ENCODE assay signal across 1 cellular context in genomic region chr16:11094838-11095565, GRCh38.
TF ChIP-seq lines count a peak whose summit lies in the region.

No MANE protein-coding gene starts in this region.

TF ChIP-seq in GM12878, 131 proteins besides CTCF, POLR2A, EP300 and RAD21 (continued from another document):
- peak; percentile 38; the same call in 1 of the 2 replicates for TF ChIP-seq MLLT1 (IDR thresholded peaks at IDR 0.05)
- 0 out of 2 replicates have a peak, but pooled peaks have one; percentile 23 for TF ChIP-seq JUNB (IDR thresholded peaks at IDR 0.05)
- TF ChIP-seq NFIC (IDR thresholded peaks at IDR 0.05; ENCODE audit: low read depth, low read length) = peak; percentile 67; the same call in 1 of the 2 replicates
- TF ChIP-seq TAF1 (IDR thresholded peaks at IDR 0.05; ENCODE audit: borderline replicate concordance, low read depth, low read length) = no peak
- no peak for TF ChIP-seq PAX5 (IDR thresholded peaks at IDR 0.05; ENCODE audit: borderline replicate concordance, low read depth, low read length)
- no peak for TF ChIP-seq DPF2 (IDR thresholded peaks at IDR 0.05)
- peak; percentile 34; the same call in 1 of the 2 replicates for TF ChIP-seq CREB1 (IDR thresholded peaks at IDR 0.05; ENCODE audit: low read depth)
- peak; percentile 88 for TF ChIP-seq ZBTB40 (IDR thresholded peaks at IDR 0.05; ENCODE audit: borderline replicate concordance)
- no peak for TF ChIP-seq ATF3 (IDR thresholded peaks at IDR 0.05; ENCODE audit: borderline replicate concordance, extremely low read depth, low read depth, low read length)
- peak; percentile 38 to 65; a peak in 2 of 4 replicates for TF ChIP-seq IKZF2 (IDR thresholded peaks at IDR 0.05)
- no peak for TF ChIP-seq RCOR1 (conservative IDR thresholded peaks at IDR 0.05; ENCODE audit: low read depth, low read length)
- no peak for TF ChIP-seq TCF12 (IDR thresholded peaks at IDR 0.05; ENCODE audit: low read depth, low read length)
- TF ChIP-seq MTA3 (IDR thresholded peaks at IDR 0.05; ENCODE audit: borderline replicate concordance, low read length) = no peak
- no peak for TF ChIP-seq SREBF2 (IDR thresholded peaks at IDR 0.05; ENCODE audit: low read length)
- TF ChIP-seq ZNF207 (IDR thresholded peaks at IDR 0.05; ENCODE audit: borderline replicate concordance) = no peak
- TF ChIP-seq MTA2 (IDR thresholded peaks at IDR 0.05; ENCODE audit: low read depth) = peak; percentile 55
- no peak for TF ChIP-seq NFYA (IDR thresholded peaks at IDR 0.05; ENCODE audit: borderline replicate concordance, low read depth, low read length)
- no peak for TF ChIP-seq SRF (IDR thresholded peaks at IDR 0.05; ENCODE audit: low read depth in 2 of 2, low read length in 2 of 2)
- TF ChIP-seq LARP7 (IDR thresholded peaks at IDR 0.05) = no peak
- TF ChIP-seq BACH1 (IDR thresholded peaks at IDR 0.05; ENCODE audit: borderline replicate concordance) = no peak
- TF ChIP-seq ATF7 (IDR thresholded peaks at IDR 0.05; ENCODE audit: low read depth) = peak; percentile 95
- peak; percentile 66; the same call in 1 of the 2 replicates for TF ChIP-seq ATF2 (IDR thresholded peaks at IDR 0.05; ENCODE audit: low read length)
- no peak for TF ChIP-seq HCFC1 (IDR thresholded peaks at IDR 0.05; ENCODE audit: low read length)
- no peak for TF ChIP-seq USF2 (IDR thresholded peaks at IDR 0.05; ENCODE audit: borderline replicate concordance, low read depth, low read length)
- no peak for TF ChIP-seq SMAD1 (IDR thresholded peaks at IDR 0.05; ENCODE audit: low read depth, partially characterized antibody)
- TF ChIP-seq NR2F1 (conservative IDR thresholded peaks at IDR 0.05) = peak; percentile 66; the same call in 1 of the 2 replicates
- peak; percentile 10 for TF ChIP-seq MEF2B (IDR thresholded peaks at IDR 0.05; ENCODE audit: partially characterized antibody, poor library complexity, severe bottlenecking)
- 0 out of 2 replicates have a peak, but pooled peaks have one; percentile 27 for TF ChIP-seq ZBTB4 (CRISPR knock-in tag; IDR thresholded peaks at IDR 0.05)
- 0 out of 2 replicates have a peak, but pooled peaks have one; percentile 42 for TF ChIP-seq PAX8 (IDR thresholded peaks at IDR 0.05)
- no peak for TF ChIP-seq CBX5 (IDR thresholded peaks at IDR 0.05; ENCODE audit: low read depth)
- TF ChIP-seq NFXL1 (IDR thresholded peaks at IDR 0.05; ENCODE audit: borderline replicate concordance) = no peak
- no peak for TF ChIP-seq CBX3 (IDR thresholded peaks at IDR 0.05; ENCODE audit: borderline replicate concordance, low read depth)
- no peak for TF ChIP-seq YY1 (IDR thresholded peaks at IDR 0.05; ENCODE audit: low read depth, low read length)
- TF ChIP-seq SKIL (IDR thresholded peaks at IDR 0.05; ENCODE audit: low read depth, poor library complexity, severe bottlenecking) = peak; percentile 16
- peak; percentile 7; the same call in 1 of the 2 replicates for TF ChIP-seq PKNOX1 (IDR thresholded peaks at IDR 0.05)
